8 cellular contexts compared by ENCODE assay signal in the genomic region with DNA sequence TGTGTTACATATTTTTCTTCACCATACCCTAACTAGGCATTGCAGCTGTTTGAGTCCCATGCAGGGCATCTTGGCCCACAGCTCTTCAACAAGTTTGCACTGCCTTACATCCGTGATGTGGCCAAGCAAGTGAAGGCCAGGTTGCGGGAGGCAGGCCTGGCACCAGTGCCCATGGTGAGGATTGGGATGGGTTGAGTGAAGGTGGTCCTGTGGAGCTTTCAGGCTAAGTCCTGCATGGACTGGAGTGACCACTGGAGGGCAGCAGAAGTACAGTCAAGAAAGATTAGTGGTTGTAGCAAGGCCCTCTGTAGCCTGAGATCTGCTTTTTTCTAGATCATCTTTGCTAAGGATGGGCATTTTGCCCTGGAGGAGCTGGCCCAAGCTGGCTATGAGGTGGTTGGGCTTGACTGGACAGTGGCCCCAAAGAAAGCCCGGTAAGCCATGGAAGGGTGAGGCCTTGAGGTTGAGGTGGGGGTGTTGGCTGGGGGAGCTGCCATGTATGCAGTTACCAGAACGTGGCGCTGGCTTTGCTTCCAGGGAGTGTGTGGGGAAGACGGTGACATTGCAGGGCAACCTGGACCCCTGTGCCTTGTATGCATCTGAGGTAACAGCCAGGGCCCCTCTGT. TPM values are rescaled to one million over a fixed set of nuclear protein-coding genes. Genes with fewer than 3 reads are reported as not detected.
DNase-seq lines count a peak whose midpoint lies in the region; ATAC-seq and TF ChIP-seq lines count a peak whose summit lies in the region.

No MANE protein-coding gene starts in this region.

- peak overlapping the region; percentile 59 for H3K27ac Mint-ChIP-seq in activated naive CD4-positive, alpha-beta T cell treated with anti-CD3 and anti-CD28 coated beads, Interleukin-2, amount 10 ng/mL, durations not matched to agents 7 days and 5 days

- no peak overlapping the region for H2AFZ ChIP-seq in SK-N-SH (ENCODE audit: low read depth)

- TF ChIP-seq POLR2A in upper lobe of left lung (IDR thresholded peaks at IDR 0.05): no peak

- DNase-seq in EL (peak; percentile 78), NAMALWA (ENCODE audit: low spot score) (peak; percentile 86), SK-N-SH (peak; percentile 80), glomerular visceral epithelial cell (ENCODE audit: extremely low spot score) (peak; percentile 82), posterior vena cava (ENCODE audit: low spot score) (peak; percentile 89), upper lobe of left lung (peak; percentile 42 to 77)
- peak; percentile 90 for DNase-seq in activated naive CD4-positive, alpha-beta T cell treated with anti-CD3 and anti-CD28 coated beads, Interleukin-2, amount 10 ng/mL, durations not matched to agents 7 days and 5 days

- no peak overlapping the region for H3K9ac ChIP-seq in SK-N-SH

- H3K27me3 ChIP-seq in SK-N-SH (ENCODE audit: insufficient read depth) (no peaks in the 10 kb centered on the region), upper lobe of left lung (no peaks in the 10 kb centered on the region)

- CTCF ChIA-PET in SK-N-SH (lab: Yijun Ruan, JAX): interaction anchor here (0.6 to 13.4 kb wide), 64 partner anchors 9 to 486 kb away, joined by 3 to 470 read pairs (median 4); partner anchors contain the start of genes BEST4, CCDC163, EIF2B3 and HPDL
- CTCF ChIA-PET in activated naive CD4-positive, alpha-beta T cell treated with anti-CD3 and anti-CD28 coated beads, Interleukin-2, amount 10 ng/mL, durations not matched to agents 7 days and 5 days (lab: Charles Lee): interaction anchor here (0.7 to 12.4 kb wide), 18 partner anchors 18 to 554 kb away, joined by 3 to 386 read pairs (median 4); partner anchors contain the start of genes CCDC163, EIF2B3, MMACHC and MUTYH

- H3K36me3 Mint-ChIP-seq in activated naive CD4-positive, alpha-beta T cell treated with anti-CD3 and anti-CD28 coated beads, Interleukin-2, amount 10 ng/mL, durations not matched to agents 7 days and 5 days: peaks cover 6% of the 10 kb centered on the region

- H3K4me2 ChIP-seq in SK-N-SH: peak overlapping the region; percentile 47; the same call in 1 of the 2 replicates

- TF ChIP-seq EP300 in SK-N-SH (IDR thresholded peaks at IDR 0.05; ENCODE audit: borderline replicate concordance in 1 of 2, low read depth in 1 of 2, low read length in 1 of 2) (no peak), upper lobe of left lung (IDR thresholded peaks at IDR 0.05) (no peak)

- H3K9me3 ChIP-seq in SK-N-SH: no peaks in the 10 kb centered on the region
- H3K9me3 ChIP-seq in upper lobe of left lung: no peaks in the 10 kb centered on the region

- peak overlapping the region; percentile 50 for H3K4me3 Mint-ChIP-seq in activated naive CD4-positive, alpha-beta T cell treated with anti-CD3 and anti-CD28 coated beads, Interleukin-2, amount 10 ng/mL, durations not matched to agents 7 days and 5 days

- H3K36me3 ChIP-seq in SK-N-SH (replicated peaks in 1 of 2; ENCODE audit: control insufficient read depth in 1 of 2, insufficient read depth in 2 of 2, low read length in 1 of 2): peaks cover 0 to 23% of the 10 kb centered on the region in 2 experiments
- H3K36me3 ChIP-seq in upper lobe of left lung: peaks cover 0 to 18% (median under 1%) of the 10 kb centered on the region in 4 donors

- H3K79me2 ChIP-seq in SK-N-SH (ENCODE audit: insufficient read depth): peaks cover 38% of the 10 kb centered on the region; the same call in 1 of the 2 replicates

- H4K20me1 ChIP-seq in SK-N-SH (ENCODE audit: insufficient read depth): no peaks in the 10 kb centered on the region

- TF ChIP-seq CTCF in SK-N-SH (IDR thresholded peaks at IDR 0.05) (peak; percentile 92), upper lobe of left lung (IDR thresholded peaks at IDR 0.05) (peak; percentile 79 to 93 (median 87))

- intact Hi-C loops in posterior vena cava (cut with DNase I): loop anchor here (2.0 to 10.0 kb wide), 5 partner anchors 180 to 558 kb away; partner anchors contain the start of gene TESK2 (in 1 of the 2)

- H3K4me3 ChIP-seq in SK-N-SH (ENCODE audit: low read depth in 2 of 2, low read length in 1 of 2) (no peak overlapping the region; a peak in 2 of 4 replicates), upper lobe of left lung (no peak overlapping the region)

- ATAC-seq in upper lobe of left lung (ENCODE audit: low FRiP score in 2 of 2) (peak; percentile 64 to 68), HG02623 (IDR thresholded peaks at IDR 0.05; ENCODE audit: unreplicated experiment) (no peak)

- 2% methylated on average over 4 of the region's 6 CpGs for whole genome bisulfite sequencing in SK-N-SH (ENCODE audit: low lambda C conversion rate)
- 36 to 64% methylated on average over 5 to 6 of the region's 6 CpGs for WGBS in upper lobe of left lung, 2 donors

- H3K4me1 ChIP-seq in SK-N-SH (ENCODE audit: control insufficient read depth in 1 of 2, insufficient read depth in 2 of 2, low read depth in 1 of 2, low read length in 1 of 2) (peaks cover 6 to 39% of the 10 kb centered on the region in 2 experiments), upper lobe of left lung (peaks cover 24 to 45% (median 27%) of the 10 kb centered on the region in 4 donors)

- no peaks in the 10 kb centered on the region for H3K9me3 Mint-ChIP-seq in activated naive CD4-positive, alpha-beta T cell treated with anti-CD3 and anti-CD28 coated beads, Interleukin-2, amount 10 ng/mL, durations not matched to agents 7 days and 5 days

- peak; percentile 95 for TF ChIP-seq RAD21 in SK-N-SH (IDR thresholded peaks at IDR 0.05; ENCODE audit: low read length)

- peaks cover 38% of the 10 kb centered on the region for H3K4me1 Mint-ChIP-seq in activated naive CD4-positive, alpha-beta T cell treated with anti-CD3 and anti-CD28 coated beads, Interleukin-2, amount 10 ng/mL, durations not matched to agents 7 days and 5 days

- H3F3A ChIP-seq in SK-N-SH (replicated peaks; ENCODE audit: insufficient read depth): peaks cover 5% of the 10 kb centered on the region

- H3K27ac ChIP-seq in SK-N-SH (ENCODE audit: low read depth in 2 of 2, low read length in 1 of 2) (peak overlapping the region in 1 of 2 experiments; percentile 8; a peak in 1 of 4 replicates), upper lobe of left lung (no peak overlapping the region)

- no peaks in the 10 kb centered on the region for H3K9me2 ChIP-seq in SK-N-SH

- POLR2A ChIA-PET in SK-N-SH (lab: Yijun Ruan, JAX): interaction anchor here (1.4 to 4.6 kb wide), 2 partner anchors 287 to 325 kb away, joined by 3 to 50 read pairs; partner anchors contain the start of genes MUTYH and TOE1

- H3K27me3 Mint-ChIP-seq in activated naive CD4-positive, alpha-beta T cell treated with anti-CD3 and anti-CD28 coated beads, Interleukin-2, amount 10 ng/mL, durations not matched to agents 7 days and 5 days: no peaks in the 10 kb centered on the region

TF ChIP-seq in SK-N-SH, 30 proteins besides CTCF, POLR2A, EP300 and RAD21 (continues in another document):
- TF ChIP-seq EZH2phosphoT487 (IDR thresholded peaks at IDR 0.05; ENCODE audit: borderline replicate concordance, low read depth): no peak
- TF ChIP-seq, protein P1, sequence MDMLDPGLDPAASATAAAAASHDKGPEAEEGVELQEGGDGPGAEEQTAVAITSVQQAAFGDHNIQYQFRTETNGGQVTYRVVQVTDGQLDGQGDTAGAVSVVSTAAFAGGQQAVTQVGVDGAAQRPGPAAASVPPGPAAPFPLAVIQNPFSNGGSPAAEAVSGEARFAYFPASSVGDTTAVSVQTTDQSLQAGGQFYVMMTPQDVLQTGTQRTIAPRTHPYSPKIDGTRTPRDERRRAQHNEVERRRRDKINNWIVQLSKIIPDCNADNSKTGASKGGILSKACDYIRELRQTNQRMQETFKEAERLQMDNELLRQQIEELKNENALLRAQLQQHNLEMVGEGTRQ (IDR thresholded peaks at IDR 0.05; ENCODE audit: borderline replicate concordance, low read depth, low read length): no peak
- no peak for TF ChIP-seq RCOR1 (IDR thresholded peaks at IDR 0.05; ENCODE audit: low read length)
- TF ChIP-seq JUND (IDR thresholded peaks at IDR 0.05): no peak
- TF ChIP-seq ZBTB33 (IDR thresholded peaks at IDR 0.05; ENCODE audit: borderline replicate concordance, low read depth): no peak
- TF ChIP-seq CHD2 (IDR thresholded peaks at IDR 0.05; ENCODE audit: low read length, partially characterized antibody): peak; percentile 41
- TF ChIP-seq SIN3A (IDR thresholded peaks at IDR 0.05; ENCODE audit: borderline replicate concordance, low read depth, low read length): no peak
- no peak for TF ChIP-seq MEF2A (IDR thresholded peaks at IDR 0.05; ENCODE audit: borderline replicate concordance, low read depth)
- TF ChIP-seq FOSL2 (IDR thresholded peaks at IDR 0.05; ENCODE audit: borderline replicate concordance, low read depth): no peak
- no peak for TF ChIP-seq ELF1 (IDR thresholded peaks at IDR 0.05)

RNA-seq across cellular contexts. Expression of gene UROD, which starts 2.5 kb away (rescaled TPM):
- polyA plus RNA-seq in SK-N-SH (2012; rRNA removed): 230 and 247 TPM in 2 replicates
- 122 and 163 TPM in 2 replicates for polyA plus RNA-seq in SK-N-SH (2012; cell fraction: cytosol; rRNA removed)
- 383 and 398 TPM in 2 replicates for polyA plus RNA-seq in SK-N-SH (2012; cell fraction: nucleus; rRNA removed)
- total RNA-seq in posterior vena cava (10 to 100 TPM; 59.5 to 68.6 TPM), upper lobe of left lung (10 to 100 TPM; 38.6 to 76.3 (median 63.3) TPM)

RNA-seq across cellular contexts. Expression of gene HECTD3, which starts 3.4 kb away (rescaled TPM):
- polyA plus RNA-seq in SK-N-SH (2012; rRNA removed): 39.3 and 44.2 TPM in 2 replicates
- 24.8 and 25.4 TPM in 2 replicates for polyA plus RNA-seq in SK-N-SH (2012; cell fraction: cytosol; rRNA removed)
- 111 and 121 TPM in 2 replicates for polyA plus RNA-seq in SK-N-SH (2012; cell fraction: nucleus; rRNA removed)
- total RNA-seq in posterior vena cava (10 to 100 TPM; 26.5 to 32.9 TPM), upper lobe of left lung (100 to 1,000 TPM in 1 of 6 donors, 10 to 100 TPM in 5; 30.6 to 116 (median 51.2) TPM)

RNA-seq across cellular contexts. Expression of gene EIF2B3, which starts 28.1 kb away (rescaled TPM):
- polyA plus RNA-seq in SK-N-SH (2012; rRNA removed): 21.3 and 24.8 TPM in 2 replicates
- 29.3 and 31.5 TPM in 2 replicates for polyA plus RNA-seq in SK-N-SH (2012; cell fraction: cytosol; rRNA removed)
- 11.6 and 15.9 TPM in 2 replicates for polyA plus RNA-seq in SK-N-SH (2012; cell fraction: nucleus; rRNA removed)
- 10 to 100 TPM; 25.9 to 26.8 TPM for total RNA-seq in posterior vena cava
- total RNA-seq in upper lobe of left lung: 10 to 100 TPM; 16.8 to 23.5 (median 21.8) TPM
